In the genomic region with DNA sequence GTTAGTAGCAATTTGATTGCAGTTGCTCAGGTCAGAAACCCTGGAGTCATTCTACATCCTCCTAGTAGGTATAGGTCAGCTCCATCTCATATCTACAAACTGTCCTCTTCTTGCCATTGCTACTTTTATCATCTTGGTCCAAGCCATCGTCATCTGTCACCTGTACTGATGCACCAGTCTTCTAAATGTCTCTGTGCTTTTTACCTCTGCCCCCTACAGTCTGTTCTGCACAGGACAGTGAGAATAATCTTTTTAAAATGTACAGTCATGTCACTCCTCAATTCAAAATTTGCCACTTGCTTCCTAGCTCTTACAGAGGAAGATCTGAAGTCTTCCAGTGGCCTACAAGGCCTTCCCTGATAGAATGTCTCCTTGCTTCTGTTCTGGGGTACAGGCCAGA, we compare ENCODE assay signal across 9 cellular contexts. TPM values are rescaled to one million over a fixed set of nuclear protein-coding genes. Genes with fewer than 3 reads are reported as not detected.
A peak's percentile ranks its signal among the peaks of the same experiment; 100 is the strongest.
DNase-seq lines count a peak whose midpoint lies in the region; ATAC-seq, FAIRE-seq and TF ChIP-seq lines count a peak whose summit lies in the region.
"Had no signal": no experiment of that assay in that cellular context is flagged by ENCODE, and none has a peak within 500 bp of the region (broad histone marks: within the 10 kb centered on the region; RNA-seq: fewer than 3 reads in every experiment).

No MANE protein-coding gene starts in this region.

- FAIRE-seq in GM12892 (lab: Jason Lieb, UNC) = peak; percentile 82
- no peak for FAIRE-seq in keratinocyte (lab: Jason Lieb, UNC)

- H3K79me2 ChIP-seq in Loucy (ENCODE audit: insufficient read depth, low read length) (peaks cover 79% of the 10 kb centered on the region), keratinocyte (ENCODE audit: control insufficient read depth, insufficient read depth, low read length) (no peaks in the 10 kb centered on the region)

- H3K9me3 ChIP-seq in Loucy (ENCODE audit: insufficient read depth, low read depth, low read length) (no peaks in the 10 kb centered on the region), keratinocyte (ENCODE audit: control insufficient read depth, low read depth, low read length) (no peaks in the 10 kb centered on the region)

- DNase-seq in GM12892 (ENCODE audit: insufficient read length) = no peak
- no peak for DNase-seq in keratinocyte (ENCODE audit: low read depth, low spot score)
- no peak for DNase-seq in inferior parietal cortex (ENCODE audit: extremely low spot score)
- no peak for DNase-seq in Right ventricle myocardium superior
- no peak for DNase-seq in activated CD4-positive, CD25-positive, alpha-beta regulatory T cell treated with anti-CD3 and anti-CD28 coated beads, Interleukin-2, amount 50 U/mL, for 72 hours
- DNase-seq: hypothalamus had no signal

- H3K9me1 ChIP-seq in keratinocyte (ENCODE audit: control insufficient read depth, extremely low read depth, insufficient read depth, low read length) = no peaks in the 10 kb centered on the region

- no peak overlapping the region for H2AFZ ChIP-seq in Loucy (ENCODE audit: low read length)
- no peak overlapping the region for H2AFZ ChIP-seq in keratinocyte (ENCODE audit: control insufficient read depth, low read length)

- peaks cover 36% of the 10 kb centered on the region for H3K4me1 ChIP-seq in Loucy (ENCODE audit: insufficient read depth, low read length, poor library complexity, severe bottlenecking)
- peaks cover 7% of the 10 kb centered on the region for H3K4me1 ChIP-seq in keratinocyte (ENCODE audit: control insufficient read depth, extremely low read depth, insufficient read depth, low read length)

- H3K27me3 ChIP-seq in Loucy (ENCODE audit: insufficient read depth, low read length, poor library complexity, severe bottlenecking) (no peaks in the 10 kb centered on the region), keratinocyte (ENCODE audit: control insufficient read depth, extremely low read depth, insufficient read depth, low read length) (no peaks in the 10 kb centered on the region)

- intact Hi-C loops in Right ventricle myocardium superior (cut with DNase I) = no loop called here

- H3K36me3 ChIP-seq in Loucy (ENCODE audit: insufficient read depth, low read length) = peaks cover 38% of the 10 kb centered on the region; the same call in 1 of the 2 replicates
- H3K36me3 ChIP-seq in keratinocyte (ENCODE audit: control insufficient read depth in 2 of 2, extremely low read depth in 1 of 2, insufficient read depth in 2 of 2, low read length in 2 of 2) = peaks cover 0 to 2% of the 10 kb centered on the region in 2 experiments

- dilution Hi-C loops in keratinocyte (cut with MboI; ENCODE audit: extremely low pct_ligation_motif_present, low sequenced_read_pairs) = no loop called here

- H3K9me2 ChIP-seq in Loucy (replicated peaks; ENCODE audit: low read depth, low read length) = no peaks in the 10 kb centered on the region

- H3K4me2 ChIP-seq in Loucy (ENCODE audit: low read depth, low read length, poor library complexity, severe bottlenecking) (peak overlapping the region; percentile 15), keratinocyte (ENCODE audit: control insufficient read depth, extremely low read depth, insufficient read depth, low read depth, low read length) (no peak overlapping the region)

- H3K4me3 ChIP-seq in Loucy (ENCODE audit: low read length, poor library complexity, severe bottlenecking) (no peak overlapping the region), keratinocyte (ENCODE audit: control insufficient read depth in 2 of 3, extremely low read depth in 1 of 3, insufficient read depth in 2 of 3, low read depth in 1 of 3, low read length in 3 of 3) (no peak overlapping the region)

- H3K9ac ChIP-seq in Loucy (ENCODE audit: low read depth, low read length, poor library complexity, severe bottlenecking) (no peak overlapping the region), keratinocyte (ENCODE audit: control insufficient read depth, extremely low read depth, insufficient read depth, low read length) (no peak overlapping the region)

- peaks cover 20% of the 10 kb centered on the region for H4K20me1 ChIP-seq in Loucy (ENCODE audit: insufficient read depth, low read length, poor library complexity, severe bottlenecking)
- no peaks in the 10 kb centered on the region for H4K20me1 ChIP-seq in keratinocyte (ENCODE audit: control insufficient read depth, extremely low read depth, insufficient read depth, low read length)

- H3F3A ChIP-seq in Loucy (ENCODE audit: low read depth) = no peaks in the 10 kb centered on the region

- no peak overlapping the region for H3K27ac ChIP-seq in keratinocyte (ENCODE audit: control insufficient read depth, insufficient read depth, low read length)

- ATAC-seq in GM21576 (IDR thresholded peaks at IDR 0.05; ENCODE audit: unreplicated experiment) (peak; percentile 87), GM19324 (IDR thresholded peaks at IDR 0.05; ENCODE audit: low FRiP score, unreplicated experiment) (no peak), Right ventricle myocardium superior (ENCODE audit: poor library complexity) (no peak)

- TF ChIP-seq POLR2A in GM12892 (IDR thresholded peaks at IDR 0.05; ENCODE audit: low read depth, low read length) = no peak

- TF ChIP-seq CTCF in Loucy (conservative IDR thresholded peaks at IDR 0.05; ENCODE audit: low read length) (peak; percentile 72), keratinocyte (optimal IDR thresholded peaks at IDR 0.05 in 1 of 3, IDR thresholded peaks at IDR 0.05 in 1 of 3, conservative IDR thresholded peaks at IDR 0.05 in 1 of 3; ENCODE audit: extremely low read depth in 1 of 3, insufficient read depth in 2 of 3, low read length in 3 of 3) (peak; percentile 11 to 39 (median 37))

RNA-seq across cellular contexts. Expression of gene NNT, which starts 6.8 kb away (rescaled TPM):
- polyA plus RNA-seq in GM12892 (2012; ENCODE audit: missing spikeins) = 36.0 TPM
- 19.8 to 23.3 TPM (median 21.6 TPM) in 3 replicates for polyA plus RNA-seq in keratinocyte
- 19.0 TPM for polyA plus RNA-seq in keratinocyte (2011; ENCODE audit: low read depth)
- 11.1 and 15.0 TPM in 2 replicates for polyA plus RNA-seq in keratinocyte (2011; cell fraction: cytosol; rRNA removed)
- 31.0 and 33.6 TPM in 2 replicates for polyA plus RNA-seq in keratinocyte (2011; cell fraction: nucleus; rRNA removed)
- polyA plus RNA-seq in keratinocyte (2012; ENCODE audit: low replicate concordance) = 11.5 and 16.1 TPM in 2 replicates
- polyA minus RNA-seq in keratinocyte = 27.8 to 45.1 TPM (median 44.8 TPM) in 3 replicates
- 16.7 TPM for polyA minus RNA-seq in keratinocyte (2011; cell fraction: cytosol; rRNA and poly(A)+ RNA removed)
- 44.8 and 68.0 TPM in 2 replicates for polyA minus RNA-seq in keratinocyte (2011; cell fraction: nucleus; rRNA and poly(A)+ RNA removed)
- 573 TPM for total RNA-seq in Right ventricle myocardium superior

RNA-seq across cellular contexts. Expression of gene PAIP1, which starts 52.9 kb away (rescaled TPM):
- 60.5 TPM for polyA plus RNA-seq in GM12892 (2012; ENCODE audit: missing spikeins)
- polyA plus RNA-seq in keratinocyte = 84.0 to 115 TPM (median 102 TPM) in 3 replicates
- polyA plus RNA-seq in keratinocyte (2011; ENCODE audit: low read depth) = 71.9 TPM
- polyA plus RNA-seq in keratinocyte (2011; cell fraction: cytosol; rRNA removed) = 74.5 and 169 TPM in 2 replicates
- polyA plus RNA-seq in keratinocyte (2011; cell fraction: nucleus; rRNA removed) = 62.8 and 69.5 TPM in 2 replicates
- 60.4 and 61.1 TPM in 2 replicates for polyA plus RNA-seq in keratinocyte (2012; ENCODE audit: low replicate concordance)
- 31.9 to 82.5 TPM (median 74.7 TPM) in 3 replicates for polyA minus RNA-seq in keratinocyte
- 59.7 TPM for polyA minus RNA-seq in keratinocyte (2011; cell fraction: cytosol; rRNA and poly(A)+ RNA removed)
- polyA minus RNA-seq in keratinocyte (2011; cell fraction: nucleus; rRNA and poly(A)+ RNA removed) = 24.3 and 39.0 TPM in 2 replicates
- total RNA-seq in Right ventricle myocardium superior = 120 TPM
